In genomic region chr9:92535940-92536850, GRCh38 we compare ENCODE assay signal across 11 cellular contexts. TPM values are rescaled to one million over a fixed set of nuclear protein-coding genes. Genes with fewer than 3 reads are reported as not detected.
DNase-seq lines count a peak whose midpoint lies in the region; ATAC-seq and TF ChIP-seq lines count a peak whose summit lies in the region.
"Had no signal": no experiment of that assay in that cellular context is flagged by ENCODE, and none has a peak within 500 bp of the region (broad histone marks: within the 10 kb centered on the region; RNA-seq: fewer than 3 reads in every experiment).

TSS of gene ECM2 (minus strand) at chr9:92535990. CDS start at chr9:92522866, 13,124 bp downstream.

- no peaks in the 10 kb centered on the region for H3K27me3 ChIP-seq in SU-DHL-6 (ENCODE audit: low read length)
- H3K27me3 ChIP-seq in parathyroid adenoma (ENCODE audit: control insufficient read depth, insufficient read depth, low read length): no peaks in the 10 kb centered on the region
- no peaks in the 10 kb centered on the region for H3K27me3 ChIP-seq in H7 (ENCODE audit: control insufficient read depth, insufficient read depth, low read length)

- DNase-seq in AG20443 (ENCODE audit: low spot score) (peak; percentile 60), foreskin fibroblast (peak in 1 of 2 donors; percentile 35), H7 (no peak), D341Med (ENCODE audit: low spot score) (no peak)
- DNase-seq in effector memory CD8-positive, alpha-beta T cell: no peak
- DNase-seq: activated CD8-positive, alpha-beta memory T cell treated with anti-CD3 and anti-CD28 coated beads, Interleukin-2, amount 10 ng/mL, durations not matched to agents 7 days and 5 days; DMS 273 treated with DMSO at 0.1 percent for 48 hours had no signal

- no peak for ATAC-seq in GM21360 (IDR thresholded peaks at IDR 0.05; ENCODE audit: unreplicated experiment)
- ATAC-seq in effector memory CD8-positive, alpha-beta T cell (replicated peaks): no peak
- ATAC-seq: activated CD8-positive, alpha-beta memory T cell treated with anti-CD3 and anti-CD28 coated beads, Interleukin-2, amount 10 ng/mL, durations not matched to agents 7 days and 5 days had no signal

- H3K9me3 Mint-ChIP-seq in effector memory CD8-positive, alpha-beta T cell: no peaks in the 10 kb centered on the region

- H3K4me3 ChIP-seq in SU-DHL-6 (ENCODE audit: insufficient read depth, low read length, poor library complexity, severe bottlenecking): no peak within 1 kb of the TSS
- H3K4me3 ChIP-seq in foreskin fibroblast (ENCODE audit: low read depth in 1 of 2, low read length in 2 of 2): peak within 1 kb of the TSS; percentile 25 to 46
- H3K4me3 ChIP-seq in parathyroid adenoma (ENCODE audit: low read depth, low read length): no peak within 1 kb of the TSS
- H3K4me3 ChIP-seq in H7 (ENCODE audit: insufficient read depth, low read depth, low read length): no peak within 1 kb of the TSS

- H3K27ac ChIP-seq in SU-DHL-6 (ENCODE audit: low read depth, low read length): no peak within 1 kb of the TSS
- H3K27ac ChIP-seq in parathyroid adenoma: peak within 1 kb of the TSS; percentile 44

- H3K27ac Mint-ChIP-seq in effector memory CD8-positive, alpha-beta T cell: no peak within 1 kb of the TSS
- H3K27ac Mint-ChIP-seq: activated CD8-positive, alpha-beta memory T cell treated with anti-CD3 and anti-CD28 coated beads, Interleukin-2, amount 10 ng/mL, durations not matched to agents 7 days and 5 days had no signal

- H3K4me2 ChIP-seq in SU-DHL-6 (ENCODE audit: low read depth, low read length, poor library complexity, severe bottlenecking) (peak within 1 kb of the TSS; percentile 31), parathyroid adenoma (ENCODE audit: low read length) (no peak within 1 kb of the TSS)

- no peaks in the 10 kb centered on the region; the same call in 1 of the 2 replicates for H3F3A ChIP-seq in SU-DHL-6 (ENCODE audit: insufficient read depth)

- no peaks in the 10 kb centered on the region for H3K9me2 ChIP-seq in SU-DHL-6 (replicated peaks; ENCODE audit: insufficient read depth, low read length)

- H3K9me3 ChIP-seq in SU-DHL-6 (ENCODE audit: insufficient read depth, low read length) (no peaks in the 10 kb centered on the region), parathyroid adenoma (ENCODE audit: control insufficient read depth, low read length) (no peaks in the 10 kb centered on the region)

- H3K36me3 ChIP-seq in SU-DHL-6 (ENCODE audit: low read length): no peaks in the 10 kb centered on the region
- no peaks in the 10 kb centered on the region for H3K36me3 ChIP-seq in parathyroid adenoma (ENCODE audit: control insufficient read depth, insufficient read depth, low read length)
- no peaks in the 10 kb centered on the region for H3K36me3 ChIP-seq in H7 (replicated peaks; ENCODE audit: control insufficient read depth, insufficient read depth, low read length)

- TF ChIP-seq CTCF in SU-DHL-6 (IDR thresholded peaks at IDR 0.05; ENCODE audit: insufficient read depth, low read length, poor library complexity, severe bottlenecking): no peak
- TF ChIP-seq CTCF in foreskin fibroblast (IDR thresholded peaks at IDR 0.05; ENCODE audit: low read depth, low read length): no peak
- no peak for TF ChIP-seq CTCF in parathyroid adenoma (IDR thresholded peaks at IDR 0.05)

- H2AFZ ChIP-seq in SU-DHL-6 (ENCODE audit: low read depth, low read length, severe bottlenecking) (no peak within 1 kb of the TSS), parathyroid adenoma (no peak within 1 kb of the TSS)

- H3K4me3 Mint-ChIP-seq in effector memory CD8-positive, alpha-beta T cell: no peak within 1 kb of the TSS
- H3K4me3 Mint-ChIP-seq: activated CD8-positive, alpha-beta memory T cell treated with anti-CD3 and anti-CD28 coated beads, Interleukin-2, amount 10 ng/mL, durations not matched to agents 7 days and 5 days had no signal

- H3K4me1 Mint-ChIP-seq in effector memory CD8-positive, alpha-beta T cell (ENCODE audit: low read depth in 2 of 2): no peaks in the 10 kb centered on the region

- no peaks in the 10 kb centered on the region for H3K79me2 ChIP-seq in SU-DHL-6 (ENCODE audit: insufficient read depth, low read length)
- H3K79me2 ChIP-seq in parathyroid adenoma: no peaks in the 10 kb centered on the region

- H3K36me3 Mint-ChIP-seq in effector memory CD8-positive, alpha-beta T cell (ENCODE audit: insufficient read depth): no peaks in the 10 kb centered on the region

- no peaks in the 10 kb centered on the region for H3K4me1 ChIP-seq in parathyroid adenoma

- no peaks in the 10 kb centered on the region for H4K20me1 ChIP-seq in SU-DHL-6 (ENCODE audit: low read depth, low read length)

- no peaks in the 10 kb centered on the region for H3K27me3 Mint-ChIP-seq in effector memory CD8-positive, alpha-beta T cell
- H3K27me3 Mint-ChIP-seq: activated CD8-positive, alpha-beta memory T cell treated with anti-CD3 and anti-CD28 coated beads, Interleukin-2, amount 10 ng/mL, durations not matched to agents 7 days and 5 days had no signal

- H3K9ac ChIP-seq in SU-DHL-6 (ENCODE audit: low read length) (no peak within 1 kb of the TSS), parathyroid adenoma (no peak within 1 kb of the TSS)

RNA-seq across cellular contexts. Expression of gene ECM2, which starts in this region (rescaled TPM):
- total RNA-seq in H7 (2014; rRNA removed; shearing (Covaris generic)): not detected in 2 replicates
- total RNA-seq: activated CD8-positive, alpha-beta memory T cell treated with anti-CD3 and anti-CD28 coated beads, Interleukin-2, amount 10 ng/mL, durations not matched to agents 7 days and 5 days; glomerular endothelial cell had no signal

Comparison
In these comparisons a context has a peak if more than half of its experiments do, and no peak if none do; other contexts are left out.
1. H3K4me3 ChIP-seq: peak in foreskin fibroblast (2 of 2); none in SU-DHL-6 (single experiment), parathyroid adenoma (single experiment) and H7 (single experiment).